8 cellular contexts compared by ENCODE assay signal in genomic region chr18:5238371-5238758, GRCh38. TPM values are rescaled to one million over a fixed set of nuclear protein-coding genes. Genes with fewer than 3 reads are reported as not detected.
DNase-seq lines count a peak whose midpoint lies in the region; ATAC-seq and TF ChIP-seq lines count a peak whose summit lies in the region.

No MANE protein-coding gene starts in this region.

- peak overlapping the region; percentile 86 for H3K4me3 ChIP-seq in WI38 (ENCODE audit: low read depth, low read length)
- H3K4me3 ChIP-seq in coronary artery = peak overlapping the region; percentile 90
- peak overlapping the region; percentile 75 for H3K4me3 ChIP-seq in lower leg skin (ENCODE audit: low read depth, poor library complexity, severe bottlenecking)

- H3K27ac ChIP-seq in C4-2B (peak overlapping the region; percentile 91), coronary artery (peak overlapping the region; percentile 94 to 99)

- WGBS in lower leg skin, 2 donors = 1 to 5% methylated on average over 4 to 25 of the region's 30 CpGs

- TF ChIP-seq CTCF in C4-2B (conservative IDR thresholded peaks at IDR 0.05) (no peak), WI38 (IDR thresholded peaks at IDR 0.05; ENCODE audit: low read depth, low read length) (no peak), coronary artery (IDR thresholded peaks at IDR 0.05) (no peak), lower leg skin (IDR thresholded peaks at IDR 0.05) (no peak)

- TF ChIP-seq POLR2A in lower leg skin (IDR thresholded peaks at IDR 0.05) = no peak

- intact Hi-C loops in lower leg skin (cut with DNase I; ENCODE audit: low total_unique reads) = no loop called here

- peak; percentile 35 for ATAC-seq in GM19351 (IDR thresholded peaks at IDR 0.05; ENCODE audit: unreplicated experiment)
- peak; percentile 30 for ATAC-seq in HG03457 (IDR thresholded peaks at IDR 0.05; ENCODE audit: unreplicated experiment)

- no peak for DNase-seq in coronary artery (ENCODE audit: low spot score)
- no peak for DNase-seq in lower leg skin (ENCODE audit: low spot score in 2 of 2)
- peak; percentile 5 to 19 for DNase-seq in stimulated activated CD4-positive, alpha-beta T cell treated with anti-CD3 and anti-CD28 coated beads, Interleukin-4, amount 100 ng/mL, for 48 hours (ENCODE audit: low read depth in 2 of 2)
- no peak for DNase-seq in globus pallidus (ENCODE audit: low spot score)

RNA-seq across cellular contexts. Expression of gene AKAIN1, which starts 41.3 kb away (rescaled TPM):
- not detected for total RNA-seq in lower leg skin

RNA-seq across cellular contexts. Expression of gene ZBTB14, which starts 57.2 kb away (rescaled TPM):
- 10 to 100 TPM; 12.3 to 14.0 (median 13.4) TPM for total RNA-seq in lower leg skin

Comparison
In these comparisons a context has a peak if more than half of its experiments do, and no peak if none do; other contexts are left out.
1. DNase-seq: peak in stimulated activated CD4-positive, alpha-beta T cell treated with anti-CD3 and anti-CD28 coated beads, Interleukin-4, amount 100 ng/mL, for 48 hours (2 of 2); none in coronary artery (single experiment), lower leg skin (0 of 2) and globus pallidus (single experiment).
2. Peak in every context shown above with its lines, with median percentiles within 50 percentile points of each other: H3K4me3 ChIP-seq.